In the genomic region with DNA sequence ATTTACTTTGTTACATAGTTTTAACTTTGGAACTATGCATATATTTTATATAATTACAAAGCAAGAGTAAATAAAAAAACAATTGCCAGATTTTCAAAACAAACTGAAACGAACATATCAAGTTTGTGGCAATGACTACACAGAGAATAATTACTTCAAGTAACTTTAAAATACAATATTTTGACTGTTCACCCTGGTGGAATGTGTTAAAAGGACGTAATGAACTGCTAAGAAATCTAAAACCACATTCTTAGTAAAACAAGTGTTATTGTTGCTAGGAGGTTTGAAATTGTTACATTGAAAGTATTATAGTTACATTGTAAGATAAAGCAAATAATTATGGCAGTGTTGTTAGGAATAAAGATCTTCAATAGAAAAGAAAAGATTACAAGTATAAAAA, we compare ENCODE assay signal across 18 cellular contexts.
DNase-seq lines count a peak whose midpoint lies in the region; ATAC-seq and TF ChIP-seq lines count a peak whose summit lies in the region.
"Had no signal": no experiment of that assay in that cellular context is flagged by ENCODE, and none has a peak within 500 bp of the region (broad histone marks: within the 10 kb centered on the region; RNA-seq: fewer than 3 reads in every experiment).

No MANE protein-coding gene starts in this region.

- in situ Hi-C loops in Panc1 (cut with HindIII; ENCODE audit: low pct_unique_long_range_greater_than_20kb, low sequenced_read_pairs), result no loop called here

- H3K4me3 ChIP-seq in Panc1 (ENCODE audit: low read depth in 2 of 2, low read length in 2 of 2), result no peak overlapping the region
- no peak overlapping the region for H3K4me3 ChIP-seq in choroid plexus epithelial cell (ENCODE audit: low read depth, low read length)
- H3K4me3 ChIP-seq in mesenchymal stem cell (ENCODE audit: insufficient read depth in 1 of 2, low read depth in 1 of 2, low read length in 2 of 2), result no peak overlapping the region
- H3K4me3 ChIP-seq: A549, GM23338 had no signal

- TSS peak; percentile 64 for BruUV-seq in Panc1 (replicated peaks; lab: Mats Ljungman, UMichigan)

- H3K9ac ChIP-seq in mesenchymal stem cell (ENCODE audit: low read length), result no peak overlapping the region

- H3K4me1 Mint-ChIP-seq in HFFc6 (ENCODE audit: low read depth), result peaks cover 19% of the 10 kb centered on the region
- peaks cover 13% of the 10 kb centered on the region for H3K4me1 Mint-ChIP-seq in stimulated activated memory B cell treated with anti-CD40 and anti-IgM and Interleukin-4, amounts not matched to agents 10 μg/mL and 1 μg/mL and 100 μg/mL, for 72 hours
- H3K4me1 Mint-ChIP-seq: GM23338 had no signal

- DNase-seq in HFFc6 (no peak), Panc1 (ENCODE audit: low read depth, low spot score) (no peak), choroid plexus epithelial cell (ENCODE audit: low read depth) (peak; percentile 31), mesenchymal stem cell (no peak), NCI-H748 (lab: John Stamatoyannopoulos, UW; ENCODE audit: unreplicated experiment) (no peak), NCI-H1417 (lab: John Stamatoyannopoulos, UW) (no peak)
- DNase-seq: BE2C; CD8-positive, alpha-beta T cell; COR-L47; DMS153; DMS79 treated with DMSO at 0.1 percent for 48 hours; EL; GDM1; H7 had no signal

- H2BK15ac ChIP-seq in mesenchymal stem cell (ENCODE audit: low read depth, poor library complexity, severe bottlenecking), result no peak overlapping the region

- no peak for TF ChIP-seq CTCF in HFFc6 (IDR thresholded peaks at IDR 0.05)
- no peak for TF ChIP-seq CTCF in Panc1 (IDR thresholded peaks at IDR 0.05)
- no peak for TF ChIP-seq CTCF in choroid plexus epithelial cell (conservative IDR thresholded peaks at IDR 0.05; ENCODE audit: low read depth, low read length)

- H2BK5ac ChIP-seq in mesenchymal stem cell (ENCODE audit: low read depth, low read length, poor library complexity, severe bottlenecking), result no peak overlapping the region

- H3K23ac ChIP-seq in mesenchymal stem cell (ENCODE audit: low read length in 2 of 2), result no peak overlapping the region

- H2BK120ac ChIP-seq in mesenchymal stem cell (ENCODE audit: low read depth, low read length), result no peak overlapping the region

- POLR2A ChIA-PET in Panc1 (lab: Charles Lee), result no interaction called here

- no peak overlapping the region for H3K4ac ChIP-seq in mesenchymal stem cell (ENCODE audit: low read depth in 1 of 2, low read length in 2 of 2)

- H3K36me3 ChIP-seq in Panc1 (ENCODE audit: control insufficient read depth, insufficient read depth, low read length) (no peaks in the 10 kb centered on the region), mesenchymal stem cell (ENCODE audit: control insufficient read depth in 1 of 2, insufficient read depth in 2 of 2, low read depth in 1 of 2, low read length in 2 of 2) (peaks cover 2 to 3% of the 10 kb centered on the region in 2 experiments)
- H3K36me3 ChIP-seq: BE2C had no signal

- no peak overlapping the region for H4K8ac ChIP-seq in mesenchymal stem cell (ENCODE audit: low read length)

- H4K91ac ChIP-seq in mesenchymal stem cell (ENCODE audit: low read length), result no peak overlapping the region

- no peaks in the 10 kb centered on the region for H3K9me3 ChIP-seq in Panc1 (ENCODE audit: control insufficient read depth, insufficient read depth, low read depth, low read length)
- no peaks in the 10 kb centered on the region for H3K9me3 ChIP-seq in mesenchymal stem cell (ENCODE audit: control insufficient read depth, low read length)
- H3K9me3 ChIP-seq: A549, BE2C had no signal

- H3K27me3 Mint-ChIP-seq in HFFc6 (ENCODE audit: insufficient read depth), result peaks cover 2% of the 10 kb centered on the region
- H3K27me3 Mint-ChIP-seq in stimulated activated memory B cell treated with anti-CD40 and anti-IgM and Interleukin-4, amounts not matched to agents 10 μg/mL and 1 μg/mL and 100 μg/mL, for 72 hours, result no peaks in the 10 kb centered on the region

- WGBS in mesenchymal stem cell, result no CpG with 5 or more reads among the region's 2 CpGs

- H3K27ac Mint-ChIP-seq in HFFc6, result peak overlapping the region; percentile 21; the same call in 1 of the 2 replicates
- peak overlapping the region; percentile 13 for H3K27ac Mint-ChIP-seq in stimulated activated memory B cell treated with anti-CD40 and anti-IgM and Interleukin-4, amounts not matched to agents 10 μg/mL and 1 μg/mL and 100 μg/mL, for 72 hours
- H3K27ac Mint-ChIP-seq: CD8-positive, alpha-beta T cell; GM23338 had no signal

- H3K27ac ChIP-seq in Panc1 (ENCODE audit: low read length), result no peak overlapping the region
- H3K27ac ChIP-seq in mesenchymal stem cell (ENCODE audit: low read length, poor library complexity, severe bottlenecking), result no peak overlapping the region
- H3K27ac ChIP-seq: A549, C4-2B had no signal

- H3K14ac ChIP-seq in mesenchymal stem cell (ENCODE audit: low read length in 2 of 2), result no peak overlapping the region

- ATAC-seq in Panc1, result no peak
- no peak for ATAC-seq in stimulated activated memory B cell treated with anti-CD40 and anti-IgM and Interleukin-4, amounts not matched to agents 10 μg/mL and 1 μg/mL and 100 μg/mL, for 72 hours
- ATAC-seq: A549; CD8-positive, alpha-beta T cell; GM23338 had no signal

- no peak overlapping the region for H2BK12ac ChIP-seq in mesenchymal stem cell (ENCODE audit: low read length in 2 of 2)

- H3K27me3 ChIP-seq in Panc1 (ENCODE audit: control insufficient read depth, insufficient read depth, low read length) (no peaks in the 10 kb centered on the region), mesenchymal stem cell (ENCODE audit: control insufficient read depth in 1 of 2, insufficient read depth in 1 of 2, low read length in 2 of 2) (no peaks in the 10 kb centered on the region)
- H3K27me3 ChIP-seq: BE2C had no signal

- CTCF ChIA-PET in Panc1 (lab: Charles Lee), result no interaction called here

- H3K4me1 ChIP-seq in Panc1 (ENCODE audit: control insufficient read depth, insufficient read depth, low read length) (no peaks in the 10 kb centered on the region), mesenchymal stem cell (ENCODE audit: control insufficient read depth, insufficient read depth, low read depth, low read length) (no peaks in the 10 kb centered on the region)
- H3K4me1 ChIP-seq: A549, BE2C had no signal

- H3K4me3 Mint-ChIP-seq in HFFc6, result no peak overlapping the region
- H3K4me3 Mint-ChIP-seq in stimulated activated memory B cell treated with anti-CD40 and anti-IgM and Interleukin-4, amounts not matched to agents 10 μg/mL and 1 μg/mL and 100 μg/mL, for 72 hours, result no peak overlapping the region
- H3K4me3 Mint-ChIP-seq: CD8-positive, alpha-beta T cell; GM23338 had no signal

- no peaks in the 10 kb centered on the region for H3K79me1 ChIP-seq in mesenchymal stem cell (replicated peaks; ENCODE audit: low read length, poor library complexity, severe bottlenecking)

- no peak overlapping the region for H2AFZ ChIP-seq in mesenchymal stem cell (ENCODE audit: low read depth, low read length)
- H2AFZ ChIP-seq: GM23338 had no signal

- intact Hi-C loops in Panc1 (cut with micrococcal nuclease; ENCODE audit: unreplicated experiment), result loop anchor here (10.0 kb wide), 1 partner anchor 67 kb away; no protein-coding TSS in a partner anchor

- H2AK5ac ChIP-seq in mesenchymal stem cell (ENCODE audit: low read length, severe bottlenecking), result no peak overlapping the region

- peaks cover 7% of the 10 kb centered on the region for H3K36me3 Mint-ChIP-seq in HFFc6 (ENCODE audit: low read depth)
- H3K36me3 Mint-ChIP-seq in stimulated activated memory B cell treated with anti-CD40 and anti-IgM and Interleukin-4, amounts not matched to agents 10 μg/mL and 1 μg/mL and 100 μg/mL, for 72 hours, result peaks cover 53% of the 10 kb centered on the region

- no peak overlapping the region for H3K18ac ChIP-seq in mesenchymal stem cell (ENCODE audit: low read depth in 1 of 2, low read length in 2 of 2)

- no peaks in the 10 kb centered on the region for H3K9me3 Mint-ChIP-seq in HFFc6
- H3K9me3 Mint-ChIP-seq in stimulated activated memory B cell treated with anti-CD40 and anti-IgM and Interleukin-4, amounts not matched to agents 10 μg/mL and 1 μg/mL and 100 μg/mL, for 72 hours, result no peaks in the 10 kb centered on the region
- H3K9me3 Mint-ChIP-seq: CD8-positive, alpha-beta T cell; GM23338 had no signal

- no peak overlapping the region for H3K4me2 ChIP-seq in mesenchymal stem cell (ENCODE audit: low read length, poor library complexity, severe bottlenecking)
- H3K4me2 ChIP-seq: A549, GM23338 had no signal
